In the genomic region with DNA sequence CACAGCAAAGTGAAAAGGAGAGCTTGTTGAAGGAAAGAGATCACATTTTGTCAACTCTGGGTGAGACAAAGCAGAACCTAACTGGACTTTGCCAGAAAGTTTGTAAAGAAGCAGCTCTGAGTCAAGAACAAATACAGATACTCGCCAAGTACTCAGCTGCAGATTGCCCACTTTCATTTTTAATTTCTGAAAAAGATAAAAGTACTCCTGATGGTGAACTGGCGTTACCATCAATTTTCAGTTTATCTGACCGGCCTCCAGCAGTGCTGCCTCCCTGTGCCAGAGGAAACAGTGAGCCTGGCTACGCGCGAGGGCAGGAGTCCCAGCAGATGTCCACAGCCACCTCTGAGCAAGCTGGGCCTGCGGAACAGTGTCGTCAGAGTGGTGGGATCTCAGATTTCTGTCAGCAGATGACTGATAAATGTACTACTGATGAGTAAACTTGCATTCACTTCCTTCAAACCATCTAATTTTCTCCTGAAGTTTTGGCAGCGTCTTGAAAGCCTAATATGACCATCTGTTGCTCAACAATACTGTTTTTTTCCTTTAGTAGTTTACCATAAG, we compare ENCODE assay signal across 1 cellular context.
TF ChIP-seq lines count a peak whose summit lies in the region.

No MANE protein-coding gene starts in this region.

TF ChIP-seq in HEK293, 187 proteins besides CTCF, POLR2A, EP300 and RAD21 (continued from another document and continues in another):
- TF ChIP-seq ZNF10 (tag by site-specific recombination; IDR thresholded peaks at IDR 0.05) (peak; percentile 75), ZBTB17 (tag by site-specific recombination; IDR thresholded peaks at IDR 0.05) (peak; percentile 64), ZNF274 (IDR thresholded peaks at IDR 0.05; ENCODE audit: low read length) (no peak), ZNF274 (tag by site-specific recombination; IDR thresholded peaks at IDR 0.05; ENCODE audit: borderline replicate concordance) (no peak), SETDB1 (IDR thresholded peaks at IDR 0.05; ENCODE audit: insufficient read length, low read length) (no peak), SALL2 (tag by site-specific recombination; IDR thresholded peaks at IDR 0.05; ENCODE audit: borderline replicate concordance) (no peak), ZNF341 (tag by site-specific recombination; IDR thresholded peaks at IDR 0.05; ENCODE audit: low read depth) (no peak), SCRT1 (tag by site-specific recombination; IDR thresholded peaks at IDR 0.05; ENCODE audit: borderline replicate concordance) (no peak), ZNF514 (tag by site-specific recombination; IDR thresholded peaks at IDR 0.05) (no peak), ZNF426 (tag by site-specific recombination; IDR thresholded peaks at IDR 0.05) (no peak), ZNF561 (tag by site-specific recombination; IDR thresholded peaks at IDR 0.05; ENCODE audit: borderline replicate concordance) (no peak), ZEB2 (tag by site-specific recombination; IDR thresholded peaks at IDR 0.05) (peak; percentile 67), ZNF629 (tag by site-specific recombination; IDR thresholded peaks at IDR 0.05) (peak; percentile 80), ZNF670 (tag by site-specific recombination; IDR thresholded peaks at IDR 0.05; ENCODE audit: low read depth) (no peak), ZNF398 (tag by site-specific recombination; IDR thresholded peaks at IDR 0.05) (no peak), ZNF292 (tag by site-specific recombination; IDR thresholded peaks at IDR 0.05; ENCODE audit: borderline replicate concordance, low read depth) (no peak), SCRT2 (tag by site-specific recombination; IDR thresholded peaks at IDR 0.05) (peak; percentile 91), ZNF48 (tag by site-specific recombination; IDR thresholded peaks at IDR 0.05) (no peak), PRDM6 (tag by site-specific recombination; IDR thresholded peaks at IDR 0.05) (peak; percentile 62), ZNF621 (tag by site-specific recombination; IDR thresholded peaks at IDR 0.05) (no peak), ZNF473 (tag by site-specific recombination; IDR thresholded peaks at IDR 0.05) (no peak), ZNF623 (tag by site-specific recombination; IDR thresholded peaks at IDR 0.05) (no peak), MZF1 (tag by site-specific recombination; IDR thresholded peaks at IDR 0.05; ENCODE audit: borderline replicate concordance) (no peak), ZNF560 (tag by site-specific recombination; IDR thresholded peaks at IDR 0.05; ENCODE audit: borderline replicate concordance) (no peak), ZNF132 (tag by site-specific recombination; IDR thresholded peaks at IDR 0.05; ENCODE audit: borderline replicate concordance) (no peak), ZNF626 (tag by site-specific recombination; IDR thresholded peaks at IDR 0.05) (no peak), ZNF157 (tag by site-specific recombination; IDR thresholded peaks at IDR 0.05) (no peak), ZNF324 (tag by site-specific recombination; IDR thresholded peaks at IDR 0.05) (no peak), ZNF549 (tag by site-specific recombination; IDR thresholded peaks at IDR 0.05) (no peak), AEBP2 (tag by site-specific recombination; IDR thresholded peaks at IDR 0.05; ENCODE audit: borderline replicate concordance) (no peak), ZSCAN16 (tag by site-specific recombination; IDR thresholded peaks at IDR 0.05) (no peak), TCF7L2 (IDR thresholded peaks at IDR 0.05; ENCODE audit: borderline replicate concordance, low read depth, low read length) (no peak), REPIN1 (tag by site-specific recombination; IDR thresholded peaks at IDR 0.05; ENCODE audit: low read depth) (no peak), ZNF596 (tag by site-specific recombination; IDR thresholded peaks at IDR 0.05) (no peak), ZNF221 (tag by site-specific recombination; IDR thresholded peaks at IDR 0.05; ENCODE audit: borderline replicate concordance) (no peak), ZNF701 (tag by site-specific recombination; IDR thresholded peaks at IDR 0.05) (no peak), ZNF223 (tag by site-specific recombination; IDR thresholded peaks at IDR 0.05) (no peak)
- TF ChIP-seq, protein P1, sequence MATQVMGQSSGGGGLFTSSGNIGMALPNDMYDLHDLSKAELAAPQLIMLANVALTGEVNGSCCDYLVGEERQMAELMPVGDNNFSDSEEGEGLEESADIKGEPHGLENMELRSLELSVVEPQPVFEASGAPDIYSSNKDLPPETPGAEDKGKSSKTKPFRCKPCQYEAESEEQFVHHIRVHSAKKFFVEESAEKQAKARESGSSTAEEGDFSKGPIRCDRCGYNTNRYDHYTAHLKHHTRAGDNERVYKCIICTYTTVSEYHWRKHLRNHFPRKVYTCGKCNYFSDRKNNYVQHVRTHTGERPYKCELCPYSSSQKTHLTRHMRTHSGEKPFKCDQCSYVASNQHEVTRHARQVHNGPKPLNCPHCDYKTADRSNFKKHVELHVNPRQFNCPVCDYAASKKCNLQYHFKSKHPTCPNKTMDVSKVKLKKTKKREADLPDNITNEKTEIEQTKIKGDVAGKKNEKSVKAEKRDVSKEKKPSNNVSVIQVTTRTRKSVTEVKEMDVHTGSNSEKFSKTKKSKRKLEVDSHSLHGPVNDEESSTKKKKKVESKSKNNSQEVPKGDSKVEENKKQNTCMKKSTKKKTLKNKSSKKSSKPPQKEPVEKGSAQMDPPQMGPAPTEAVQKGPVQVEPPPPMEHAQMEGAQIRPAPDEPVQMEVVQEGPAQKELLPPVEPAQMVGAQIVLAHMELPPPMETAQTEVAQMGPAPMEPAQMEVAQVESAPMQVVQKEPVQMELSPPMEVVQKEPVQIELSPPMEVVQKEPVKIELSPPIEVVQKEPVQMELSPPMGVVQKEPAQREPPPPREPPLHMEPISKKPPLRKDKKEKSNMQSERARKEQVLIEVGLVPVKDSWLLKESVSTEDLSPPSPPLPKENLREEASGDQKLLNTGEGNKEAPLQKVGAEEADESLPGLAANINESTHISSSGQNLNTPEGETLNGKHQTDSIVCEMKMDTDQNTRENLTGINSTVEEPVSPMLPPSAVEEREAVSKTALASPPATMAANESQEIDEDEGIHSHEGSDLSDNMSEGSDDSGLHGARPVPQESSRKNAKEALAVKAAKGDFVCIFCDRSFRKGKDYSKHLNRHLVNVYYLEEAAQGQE (tag by site-specific recombination; IDR thresholded peaks at IDR 0.05): no peak
- TF ChIP-seq, protein P2, sequence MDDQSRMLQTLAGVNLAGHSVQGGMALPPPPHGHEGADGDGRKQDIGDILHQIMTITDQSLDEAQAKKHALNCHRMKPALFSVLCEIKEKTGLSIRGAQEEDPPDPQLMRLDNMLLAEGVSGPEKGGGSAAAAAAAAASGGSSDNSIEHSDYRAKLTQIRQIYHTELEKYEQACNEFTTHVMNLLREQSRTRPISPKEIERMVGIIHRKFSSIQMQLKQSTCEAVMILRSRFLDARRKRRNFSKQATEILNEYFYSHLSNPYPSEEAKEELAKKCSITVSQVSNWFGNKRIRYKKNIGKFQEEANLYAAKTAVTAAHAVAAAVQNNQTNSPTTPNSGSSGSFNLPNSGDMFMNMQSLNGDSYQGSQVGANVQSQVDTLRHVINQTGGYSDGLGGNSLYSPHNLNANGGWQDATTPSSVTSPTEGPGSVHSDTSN (CRISPR knock-in tag; IDR thresholded peaks at IDR 0.05): no peak
- TF ChIP-seq, protein P3, sequence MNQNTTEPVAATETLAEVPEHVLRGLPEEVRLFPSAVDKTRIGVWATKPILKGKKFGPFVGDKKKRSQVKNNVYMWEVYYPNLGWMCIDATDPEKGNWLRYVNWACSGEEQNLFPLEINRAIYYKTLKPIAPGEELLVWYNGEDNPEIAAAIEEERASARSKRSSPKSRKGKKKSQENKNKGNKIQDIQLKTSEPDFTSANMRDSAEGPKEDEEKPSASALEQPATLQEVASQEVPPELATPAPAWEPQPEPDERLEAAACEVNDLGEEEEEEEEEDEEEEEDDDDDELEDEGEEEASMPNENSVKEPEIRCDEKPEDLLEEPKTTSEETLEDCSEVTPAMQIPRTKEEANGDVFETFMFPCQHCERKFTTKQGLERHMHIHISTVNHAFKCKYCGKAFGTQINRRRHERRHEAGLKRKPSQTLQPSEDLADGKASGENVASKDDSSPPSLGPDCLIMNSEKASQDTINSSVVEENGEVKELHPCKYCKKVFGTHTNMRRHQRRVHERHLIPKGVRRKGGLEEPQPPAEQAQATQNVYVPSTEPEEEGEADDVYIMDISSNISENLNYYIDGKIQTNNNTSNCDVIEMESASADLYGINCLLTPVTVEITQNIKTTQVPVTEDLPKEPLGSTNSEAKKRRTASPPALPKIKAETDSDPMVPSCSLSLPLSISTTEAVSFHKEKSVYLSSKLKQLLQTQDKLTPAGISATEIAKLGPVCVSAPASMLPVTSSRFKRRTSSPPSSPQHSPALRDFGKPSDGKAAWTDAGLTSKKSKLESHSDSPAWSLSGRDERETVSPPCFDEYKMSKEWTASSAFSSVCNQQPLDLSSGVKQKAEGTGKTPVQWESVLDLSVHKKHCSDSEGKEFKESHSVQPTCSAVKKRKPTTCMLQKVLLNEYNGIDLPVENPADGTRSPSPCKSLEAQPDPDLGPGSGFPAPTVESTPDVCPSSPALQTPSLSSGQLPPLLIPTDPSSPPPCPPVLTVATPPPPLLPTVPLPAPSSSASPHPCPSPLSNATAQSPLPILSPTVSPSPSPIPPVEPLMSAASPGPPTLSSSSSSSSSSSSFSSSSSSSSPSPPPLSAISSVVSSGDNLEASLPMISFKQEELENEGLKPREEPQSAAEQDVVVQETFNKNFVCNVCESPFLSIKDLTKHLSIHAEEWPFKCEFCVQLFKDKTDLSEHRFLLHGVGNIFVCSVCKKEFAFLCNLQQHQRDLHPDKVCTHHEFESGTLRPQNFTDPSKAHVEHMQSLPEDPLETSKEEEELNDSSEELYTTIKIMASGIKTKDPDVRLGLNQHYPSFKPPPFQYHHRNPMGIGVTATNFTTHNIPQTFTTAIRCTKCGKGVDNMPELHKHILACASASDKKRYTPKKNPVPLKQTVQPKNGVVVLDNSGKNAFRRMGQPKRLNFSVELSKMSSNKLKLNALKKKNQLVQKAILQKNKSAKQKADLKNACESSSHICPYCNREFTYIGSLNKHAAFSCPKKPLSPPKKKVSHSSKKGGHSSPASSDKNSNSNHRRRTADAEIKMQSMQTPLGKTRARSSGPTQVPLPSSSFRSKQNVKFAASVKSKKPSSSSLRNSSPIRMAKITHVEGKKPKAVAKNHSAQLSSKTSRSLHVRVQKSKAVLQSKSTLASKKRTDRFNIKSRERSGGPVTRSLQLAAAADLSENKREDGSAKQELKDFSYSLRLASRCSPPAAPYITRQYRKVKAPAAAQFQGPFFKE (tag by site-specific recombination; IDR thresholded peaks at IDR 0.05; ENCODE audit: borderline replicate concordance): no peak
- TF ChIP-seq, protein P4, sequence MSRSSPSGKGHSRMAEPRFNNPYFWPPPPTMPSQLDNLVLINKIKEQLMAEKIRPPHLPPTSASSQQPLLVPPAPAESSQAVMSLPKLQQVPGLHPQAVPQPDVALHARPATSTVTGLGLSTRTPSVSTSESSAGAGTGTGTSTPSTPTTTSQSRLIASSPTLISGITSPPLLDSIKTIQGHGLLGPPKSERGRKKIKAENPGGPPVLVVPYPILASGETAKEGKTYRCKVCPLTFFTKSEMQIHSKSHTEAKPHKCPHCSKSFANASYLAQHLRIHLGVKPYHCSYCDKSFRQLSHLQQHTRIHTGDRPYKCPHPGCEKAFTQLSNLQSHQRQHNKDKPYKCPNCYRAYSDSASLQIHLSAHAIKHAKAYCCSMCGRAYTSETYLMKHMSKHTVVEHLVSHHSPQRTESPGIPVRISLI (tag by site-specific recombination; IDR thresholded peaks at IDR 0.05): no peak
- TF ChIP-seq, protein P5, sequence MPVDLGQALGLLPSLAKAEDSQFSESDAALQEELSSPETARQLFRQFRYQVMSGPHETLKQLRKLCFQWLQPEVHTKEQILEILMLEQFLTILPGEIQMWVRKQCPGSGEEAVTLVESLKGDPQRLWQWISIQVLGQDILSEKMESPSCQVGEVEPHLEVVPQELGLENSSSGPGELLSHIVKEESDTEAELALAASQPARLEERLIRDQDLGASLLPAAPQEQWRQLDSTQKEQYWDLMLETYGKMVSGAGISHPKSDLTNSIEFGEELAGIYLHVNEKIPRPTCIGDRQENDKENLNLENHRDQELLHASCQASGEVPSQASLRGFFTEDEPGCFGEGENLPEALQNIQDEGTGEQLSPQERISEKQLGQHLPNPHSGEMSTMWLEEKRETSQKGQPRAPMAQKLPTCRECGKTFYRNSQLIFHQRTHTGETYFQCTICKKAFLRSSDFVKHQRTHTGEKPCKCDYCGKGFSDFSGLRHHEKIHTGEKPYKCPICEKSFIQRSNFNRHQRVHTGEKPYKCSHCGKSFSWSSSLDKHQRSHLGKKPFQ (tag by site-specific recombination; IDR thresholded peaks at IDR 0.05): no peak
